Comparison of ENCODE assay signal across 19 cellular contexts in the genomic region with DNA sequence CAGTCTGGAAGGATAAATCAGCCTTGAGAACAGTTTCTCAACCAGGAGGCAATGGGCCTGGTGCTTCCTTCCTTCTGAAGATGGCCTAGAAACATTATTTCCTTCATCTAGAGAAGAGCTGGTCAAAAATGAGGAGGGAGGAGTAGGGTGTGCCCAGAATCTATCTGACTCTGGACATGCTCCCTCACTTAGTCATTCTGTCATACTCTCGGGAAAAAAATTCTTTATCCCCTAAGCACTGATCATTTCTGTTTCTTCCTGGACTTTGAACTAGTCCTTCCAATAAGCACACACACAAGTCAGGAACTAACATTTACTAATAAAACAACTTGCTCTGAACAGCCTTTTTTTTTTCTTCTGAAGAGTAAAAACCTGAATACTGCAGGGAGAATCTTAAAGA.
DNase-seq lines count a peak whose midpoint lies in the region; ATAC-seq and TF ChIP-seq lines count a peak whose summit lies in the region.
"Had no signal": no experiment of that assay in that cellular context is flagged by ENCODE, and none has a peak within 500 bp of the region (broad histone marks: within the 10 kb centered on the region; RNA-seq: fewer than 3 reads in every experiment).

No MANE protein-coding gene starts in this region.

- DNase-seq in GM03348 (ENCODE audit: low spot score) (peak; percentile 66), RWPE2 (ENCODE audit: low spot score) (no peak), fibroblast of peridontal ligament (ENCODE audit: extremely low read depth) (peak; percentile 6), renal cortical epithelial cell (ENCODE audit: low read depth) (peak; percentile 23), testis (no peak)
- no peak for DNase-seq in activated T-cell treated with anti-CD3 and anti-CD28 coated beads, Interleukin-2, amount 50 U/mL, for 24 hours
- DNase-seq in CD4-positive, alpha-beta memory T cell = no peak
- DNase-seq: activated CD4-positive, alpha-beta T cell treated with anti-CD3 and anti-CD28 coated beads for 1 hour; activated CD8-positive, alpha-beta memory T cell treated with anti-CD3 and anti-CD28 coated beads for 24 hours; activated naive CD8-positive, alpha-beta T cell treated with anti-CD3 and anti-CD28 coated beads for 36 hours; brain microvascular endothelial cell; dermis blood vessel endothelial cell; GOT3; ovary; sigmoid colon; stimulated activated CD4-positive, alpha-beta T cell treated with anti-CD3 and anti-CD28 coated beads, Interleukin-2, amount 100 ng/mL, for 24 hours; stimulated activated naive CD4-positive, alpha-beta T cell treated with Interleukin-2 at 50 U/mL for 16 hours had no signal

- H3K27me3 Mint-ChIP-seq in activated T-cell treated with anti-CD3 and anti-CD28 coated beads, Interleukin-2, amount 50 U/mL, for 24 hours = peaks cover 14% of the 10 kb centered on the region
- peaks cover 6 to 9% of the 10 kb centered on the region in 2 donors for H3K27me3 Mint-ChIP-seq in CD4-positive, alpha-beta memory T cell

- H3K4me1 Mint-ChIP-seq in activated T-cell treated with anti-CD3 and anti-CD28 coated beads, Interleukin-2, amount 50 U/mL, for 24 hours (ENCODE audit: low read depth) = no peaks in the 10 kb centered on the region
- H3K4me1 Mint-ChIP-seq in CD4-positive, alpha-beta memory T cell = no peaks in the 10 kb centered on the region
- H3K4me1 Mint-ChIP-seq: activated naive CD8-positive, alpha-beta T cell treated with anti-CD3 and anti-CD28 coated beads for 36 hours had no signal

- H3K9me3 Mint-ChIP-seq in activated T-cell treated with anti-CD3 and anti-CD28 coated beads, Interleukin-2, amount 50 U/mL, for 24 hours = no peaks in the 10 kb centered on the region
- H3K9me3 Mint-ChIP-seq in CD4-positive, alpha-beta memory T cell = peaks cover 0 to 5% (median 0%) of the 10 kb centered on the region in 8 donors
- H3K9me3 Mint-ChIP-seq: activated naive CD8-positive, alpha-beta T cell treated with anti-CD3 and anti-CD28 coated beads for 36 hours; activated T-helper 1 cell treated with anti-CD3 and anti-CD28 coated beads, Interleukin-12 subunit alpha, Interleukin-12 subunit beta, Interleukin-2, Interleukin-4 antibody, amounts not matched to agents 30 ng/mL and 10 ng/mL and 1 ng/mL, durations not matched to agents 14 hours and 24 hours and 36 hours had no signal

- H3K9me3 ChIP-seq in RWPE2 (ENCODE audit: severe bottlenecking) (no peaks in the 10 kb centered on the region), testis (no peaks in the 10 kb centered on the region)
- no peaks in the 10 kb centered on the region for H3K9me3 ChIP-seq in CD4-positive, alpha-beta memory T cell (ENCODE audit: control insufficient read depth in 1 of 2, low read length in 2 of 2)
- H3K9me3 ChIP-seq: BLaER1, ovary, sigmoid colon had no signal

- H3K4me3 ChIP-seq in RWPE2 (ENCODE audit: severe bottlenecking) = no peak overlapping the region
- H3K4me3 ChIP-seq in testis = no peak overlapping the region
- no peak overlapping the region for H3K4me3 ChIP-seq in CD4-positive, alpha-beta memory T cell (ENCODE audit: low read length in 2 of 2)
- H3K4me3 ChIP-seq: BLaER1, ovary, sigmoid colon had no signal

- POLR2A ChIA-PET in CD4-positive, alpha-beta memory T cell (lab: Charles Lee; ENCODE audit: partially characterized antibody) = no interaction called here

- TF ChIP-seq CTCF in RWPE2 (IDR thresholded peaks at IDR 0.05; ENCODE audit: poor library complexity, severe bottlenecking) = no peak
- TF ChIP-seq CTCF in testis (IDR thresholded peaks at IDR 0.05) = no peak

- ATAC-seq in RWPE2 (ENCODE audit: low read depth) = peak; percentile 82

- no peaks in the 10 kb centered on the region for H3K36me3 Mint-ChIP-seq in activated T-cell treated with anti-CD3 and anti-CD28 coated beads, Interleukin-2, amount 50 U/mL, for 24 hours (ENCODE audit: low read depth)
- H3K36me3 Mint-ChIP-seq in CD4-positive, alpha-beta memory T cell = no peaks in the 10 kb centered on the region
- H3K36me3 Mint-ChIP-seq: activated naive CD8-positive, alpha-beta T cell treated with anti-CD3 and anti-CD28 coated beads for 36 hours had no signal

- intact Hi-C loops in testis (cut with DNase I; ENCODE audit: low total_unique reads) = no loop called here
- intact Hi-C loops in CD4-positive, alpha-beta memory T cell (cut with micrococcal nuclease) = no loop called here

- TF ChIP-seq POLR2A in testis (IDR thresholded peaks at IDR 0.05) = no peak

- WGBS in testis, 2 donors = 60 to 66% methylated on average over 1 of the region's 1 CpG

- no peak overlapping the region for H3K4me3 Mint-ChIP-seq in activated T-cell treated with anti-CD3 and anti-CD28 coated beads, Interleukin-2, amount 50 U/mL, for 24 hours
- H3K4me3 Mint-ChIP-seq in CD4-positive, alpha-beta memory T cell = no peak overlapping the region
- H3K4me3 Mint-ChIP-seq: activated naive CD8-positive, alpha-beta T cell treated with anti-CD3 and anti-CD28 coated beads for 36 hours; activated T-helper 1 cell treated with anti-CD3 and anti-CD28 coated beads, Interleukin-12 subunit alpha, Interleukin-12 subunit beta, Interleukin-2, Interleukin-4 antibody, amounts not matched to agents 30 ng/mL and 10 ng/mL and 1 ng/mL, durations not matched to agents 14 hours and 24 hours and 36 hours had no signal

- CTCF ChIA-PET in CD4-positive, alpha-beta memory T cell (lab: Charles Lee; ENCODE audit: partially characterized antibody) = no interaction called here

- H3K36me3 ChIP-seq in RWPE2 (ENCODE audit: low read depth) (no peaks in the 10 kb centered on the region), testis (ENCODE audit: low read depth, missing control alignments) (no peaks in the 10 kb centered on the region)
- H3K36me3 ChIP-seq in CD4-positive, alpha-beta memory T cell (ENCODE audit: insufficient read depth, low read length) = no peaks in the 10 kb centered on the region
- H3K36me3 ChIP-seq: BLaER1, brain microvascular endothelial cell, ovary, sigmoid colon had no signal

- H3K27ac Mint-ChIP-seq in activated T-cell treated with anti-CD3 and anti-CD28 coated beads, Interleukin-2, amount 50 U/mL, for 24 hours = no peak overlapping the region
- H3K27ac Mint-ChIP-seq in CD4-positive, alpha-beta memory T cell = no peak overlapping the region
- H3K27ac Mint-ChIP-seq: activated naive CD8-positive, alpha-beta T cell treated with anti-CD3 and anti-CD28 coated beads for 36 hours; activated T-helper 1 cell treated with anti-CD3 and anti-CD28 coated beads, Interleukin-12 subunit alpha, Interleukin-12 subunit beta, Interleukin-2, Interleukin-4 antibody, amounts not matched to agents 30 ng/mL and 10 ng/mL and 1 ng/mL, durations not matched to agents 14 hours and 24 hours and 36 hours had no signal

- peaks cover 14% of the 10 kb centered on the region for H3K27me3 ChIP-seq in RWPE2 (ENCODE audit: insufficient read depth, poor library complexity, severe bottlenecking)
- H3K27me3 ChIP-seq in testis = no peaks in the 10 kb centered on the region
- no peaks in the 10 kb centered on the region for H3K27me3 ChIP-seq in CD4-positive, alpha-beta memory T cell (ENCODE audit: insufficient read depth, low read length)
- H3K27me3 ChIP-seq: BLaER1, brain microvascular endothelial cell, ovary, sigmoid colon had no signal

- H3K4me1 ChIP-seq in RWPE2 (ENCODE audit: insufficient read depth, poor library complexity, severe bottlenecking) (no peaks in the 10 kb centered on the region), testis (no peaks in the 10 kb centered on the region)
- no peaks in the 10 kb centered on the region for H3K4me1 ChIP-seq in CD4-positive, alpha-beta memory T cell (ENCODE audit: insufficient read depth, low read length)

- no peak overlapping the region for H3K27ac ChIP-seq in RWPE2 (ENCODE audit: poor library complexity, severe bottlenecking)
- H3K27ac ChIP-seq in testis = no peak overlapping the region
- no peak overlapping the region for H3K27ac ChIP-seq in CD4-positive, alpha-beta memory T cell (ENCODE audit: low read depth, low read length)
- H3K27ac ChIP-seq: BLaER1, brain microvascular endothelial cell, ovary, sigmoid colon had no signal

Comparison
In these comparisons a context has a peak if more than half of its experiments do, and no peak if none do; other contexts are left out.
1. DNase-seq: peak in GM03348 (single experiment), fibroblast of peridontal ligament (single experiment) and renal cortical epithelial cell (single experiment); none in RWPE2 (single experiment), testis (single experiment), activated T-cell treated with anti-CD3 and anti-CD28 coated beads, Interleukin-2, amount 50 U/mL, for 24 hours (single experiment) and CD4-positive, alpha-beta memory T cell (0 of 5).